25 cellular contexts compared by ENCODE assay signal in genomic region chr3:72721696-72722381, GRCh38.
A peak's percentile ranks its signal among the peaks of the same experiment; 100 is the strongest.
DNase-seq lines count a peak whose midpoint lies in the region; ATAC-seq and TF ChIP-seq lines count a peak whose summit lies in the region.
"Had no signal": no experiment of that assay in that cellular context is flagged by ENCODE, and none has a peak within 500 bp of the region (broad histone marks: within the 10 kb centered on the region; RNA-seq: fewer than 3 reads in every experiment).

No MANE protein-coding gene starts in this region.

- H3K27me3 ChIP-seq in cardiac muscle cell (no peaks in the 10 kb centered on the region), WERI-Rb-1 (ENCODE audit: insufficient read depth, low read depth, severe bottlenecking) (no peaks in the 10 kb centered on the region)
- H3K27me3 ChIP-seq: foreskin keratinocyte, right lobe of liver had no signal

- peak in 1 of 2 donors; percentile 63 for DNase-seq in cardiac muscle cell (ENCODE audit: low read depth in 1 of 2, low spot score in 1 of 2)
- DNase-seq in Right ventricle myocardium inferior (ENCODE audit: missing footprints), result no peak
- DNase-seq in WERI-Rb-1, result peak; percentile 22
- peak; percentile 39 for DNase-seq in mesenteric fat pad (ENCODE audit: low spot score)
- no peak for DNase-seq in type B pancreatic cell (ENCODE audit: extremely low spot score, unreplicated experiment)
- DNase-seq in activated CD4-positive, CD25-positive, alpha-beta regulatory T cell treated with anti-CD3 and anti-CD28 coated beads, Interleukin-2, amount 50 U/mL, for 72 hours, result no peak
- no peak for DNase-seq in anterior cingulate cortex (lab: John Stamatoyannopoulos, UW)
- DNase-seq in GM19240 (ENCODE audit: insufficient read length, low spot score), result no peak
- DNase-seq: ACHN; activated CD4-positive, alpha-beta T cell treated with anti-CD3 and anti-CD28 coated beads, Interleukin-2, amount 50 U/mL, for 48 hours; activated gamma-delta T cell; activated naive CD8-positive, alpha-beta T cell treated with anti-CD3 and anti-CD28 coated beads, Interleukin-2, amount 50 U/mL, for 24 hours; COR-L47; DMS79; effector memory CD4-positive, alpha-beta T cell; foreskin keratinocyte; Karpas-422; naive thymus-derived CD4-positive, alpha-beta T cell; NCI-H1694 treated with DMSO at 0.1 percent for 48 hours; NCI-H226; right lobe of liver had no signal

- ATAC-seq in Right ventricle myocardium inferior, result no peak
- ATAC-seq: activated naive CD8-positive, alpha-beta T cell treated with anti-CD3 and anti-CD28 coated beads, Interleukin-2, amount 50 U/mL, for 24 hours; foreskin keratinocyte; naive thymus-derived CD4-positive, alpha-beta T cell; right lobe of liver had no signal

- peaks cover 22% of the 10 kb centered on the region for H3K4me1 ChIP-seq in cardiac muscle cell (ENCODE audit: low read depth)
- H3K4me1 ChIP-seq: parathyroid adenoma, right lobe of liver had no signal

- TF ChIP-seq CTCF in cardiac muscle cell (IDR thresholded peaks at IDR 0.05; ENCODE audit: low read depth, low read length) (no peak), WERI-Rb-1 (IDR thresholded peaks at IDR 0.05; ENCODE audit: low read depth, low read length) (no peak), type B pancreatic cell (conservative IDR thresholded peaks at IDR 0.05) (no peak)

- peak overlapping the region; percentile 84 for H3K27ac Mint-ChIP-seq in type B pancreatic cell
- H3K27ac Mint-ChIP-seq: activated naive CD8-positive, alpha-beta T cell treated with anti-CD3 and anti-CD28 coated beads, Interleukin-2, amount 50 U/mL, for 24 hours; mesothelial cell of epicardium; stimulated activated naive CD8-positive, alpha-beta T cell treated with anti-CD3 and anti-CD28 coated beads, Interleukin-15, Interleukin-2, amounts not matched to agents 100 ng/mL and 50 ng/mL, for 24 hours; T-helper 2 cell treated with Interferon-gamma antibody and Interleukin-4, amounts not matched to agents 5 μg/mL and 100 μg/mL, for 36 hours had no signal

- peaks cover 5% of the 10 kb centered on the region for H3K9me3 Mint-ChIP-seq in type B pancreatic cell
- H3K9me3 Mint-ChIP-seq: activated naive CD8-positive, alpha-beta T cell treated with anti-CD3 and anti-CD28 coated beads, Interleukin-2, amount 50 U/mL, for 24 hours; mesothelial cell of epicardium; stimulated activated naive CD8-positive, alpha-beta T cell treated with anti-CD3 and anti-CD28 coated beads, Interleukin-15, Interleukin-2, amounts not matched to agents 100 ng/mL and 50 ng/mL, for 24 hours; T-helper 2 cell treated with Interferon-gamma antibody and Interleukin-4, amounts not matched to agents 5 μg/mL and 100 μg/mL, for 36 hours had no signal

- peaks cover 4% of the 10 kb centered on the region for H3K36me3 Mint-ChIP-seq in type B pancreatic cell
- H3K36me3 Mint-ChIP-seq: mesothelial cell of epicardium had no signal

- H3K27ac ChIP-seq in cardiac muscle cell (peak overlapping the region; percentile 78), WERI-Rb-1 (no peak overlapping the region)
- H3K27ac ChIP-seq: foreskin keratinocyte, parathyroid adenoma, right lobe of liver had no signal

- peaks cover 24% of the 10 kb centered on the region for H3K4me1 Mint-ChIP-seq in type B pancreatic cell (ENCODE audit: unreplicated experiment)

- H3K4me3 ChIP-seq in cardiac muscle cell, result no peak overlapping the region
- H3K4me3 ChIP-seq in WERI-Rb-1 (ENCODE audit: low read depth, low read length), result no peak overlapping the region
- H3K4me3 ChIP-seq: right lobe of liver had no signal

- H3K27me3 Mint-ChIP-seq in type B pancreatic cell, result no peaks in the 10 kb centered on the region

- H3K9me3 ChIP-seq in cardiac muscle cell (ENCODE audit: low read depth), result no peaks in the 10 kb centered on the region
- no peaks in the 10 kb centered on the region for H3K9me3 ChIP-seq in WERI-Rb-1 (ENCODE audit: severe bottlenecking)
- H3K9me3 ChIP-seq: right lobe of liver had no signal

- H3K4me3 Mint-ChIP-seq in type B pancreatic cell, result peak overlapping the region; percentile 23
- H3K4me3 Mint-ChIP-seq: activated naive CD8-positive, alpha-beta T cell treated with anti-CD3 and anti-CD28 coated beads, Interleukin-2, amount 50 U/mL, for 24 hours; mesothelial cell of epicardium; naive thymus-derived CD4-positive, alpha-beta T cell; stimulated activated naive CD8-positive, alpha-beta T cell treated with anti-CD3 and anti-CD28 coated beads, Interleukin-15, Interleukin-2, amounts not matched to agents 100 ng/mL and 50 ng/mL, for 24 hours; T-helper 2 cell treated with Interferon-gamma antibody and Interleukin-4, amounts not matched to agents 5 μg/mL and 100 μg/mL, for 36 hours had no signal

- H3K36me3 ChIP-seq in cardiac muscle cell (no peaks in the 10 kb centered on the region), WERI-Rb-1 (no peaks in the 10 kb centered on the region)
- H3K36me3 ChIP-seq: right lobe of liver had no signal

- intact Hi-C loops in Right ventricle myocardium inferior (cut with DNase I), result no loop called here

Comparison
In these comparisons a context has a peak if more than half of its experiments do, and no peak if none do; other contexts are left out.
1. DNase-seq: peak in WERI-Rb-1 (single experiment) and mesenteric fat pad (single experiment); none in Right ventricle myocardium inferior (single experiment), type B pancreatic cell (single experiment), activated CD4-positive, CD25-positive, alpha-beta regulatory T cell treated with anti-CD3 and anti-CD28 coated beads, Interleukin-2, amount 50 U/mL, for 72 hours (single experiment), anterior cingulate cortex (0 of 58) and GM19240 (single experiment).